Comparison of ENCODE assay signal across 26 cellular contexts in the genomic region with DNA sequence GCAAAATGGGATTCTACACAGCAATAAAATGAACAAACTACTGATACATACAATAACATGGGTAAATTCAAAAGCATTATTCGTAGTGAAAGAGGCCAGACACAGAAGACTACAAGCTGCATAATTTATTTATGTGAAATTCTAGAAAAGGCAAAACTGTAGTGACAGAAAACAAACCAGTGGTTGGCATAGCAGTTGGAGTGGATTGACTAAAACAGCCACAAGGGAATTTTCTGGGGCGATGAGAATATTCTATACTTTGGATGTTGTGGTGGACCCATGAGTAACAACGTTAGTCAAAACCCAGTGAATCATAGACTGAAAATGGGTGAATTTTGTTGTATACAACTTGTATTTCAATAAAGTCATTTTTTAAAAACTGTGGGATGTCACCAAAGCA.
"Had no signal": no experiment of that assay in that cellular context is flagged by ENCODE, and none has a peak within 500 bp of the region (broad histone marks: within the 10 kb centered on the region; RNA-seq: fewer than 3 reads in every experiment).

No MANE protein-coding gene starts in this region.

- FAIRE-seq: endometrium, islet of Langerhans, keratinocyte had no signal

- ATAC-seq: esophagus mucosa; gastrocnemius medialis; heart right ventricle; left cardiac atrium; left lung; left ventricle myocardium superior; lower lobe of right lung; mucosa of descending colon; naive thymus-derived CD8-positive, alpha-beta T cell had no signal

- H3K36me3 Mint-ChIP-seq: mesothelial cell of epicardium had no signal

- DNase-seq: dermis blood vessel endothelial cell; dorsolateral prefrontal cortex; effector CD4-positive, alpha-beta T cell; effector memory CD4-positive, alpha-beta T cell; erythroblast; esophagus squamous epithelium; foreskin fibroblast; foreskin melanocyte; gastrocnemius medialis; glutamatergic neuron; head of caudate nucleus; heart right ventricle; hippocampal formation; left cardiac atrium; left lung; left ventricle myocardium superior; lower lobe of right lung; mesenchymal stem cell; mucosa of descending colon; naive B cell; naive thymus-derived CD8-positive, alpha-beta T cell had no signal

- H3K27ac Mint-ChIP-seq: mesothelial cell of epicardium; naive thymus-derived CD8-positive, alpha-beta T cell had no signal

- H3K4me3 Mint-ChIP-seq: mesothelial cell of epicardium; naive B cell; naive thymus-derived CD8-positive, alpha-beta T cell had no signal

- H3K4me1 Mint-ChIP-seq: mesothelial cell of epicardium; naive B cell; naive thymus-derived CD8-positive, alpha-beta T cell had no signal
